ENCODE assay signal across 8 cellular contexts in genomic region chr19:18895038-18895827, GRCh38. TPM values are rescaled to one million over a fixed set of nuclear protein-coding genes. Genes with fewer than 3 reads are reported as not detected.
DNase-seq lines count a peak whose midpoint lies in the region; ATAC-seq and TF ChIP-seq lines count a peak whose summit lies in the region.

No MANE protein-coding gene starts in this region.

- H3F3A ChIP-seq in GM23248 (ENCODE audit: insufficient read depth), result no peaks in the 10 kb centered on the region

- peak overlapping the region; percentile 89 for H3K4me3 Mint-ChIP-seq in endothelial cell (ENCODE audit: unreplicated experiment)

- H3K27me3 ChIP-seq in GM23248 (replicated peaks; ENCODE audit: insufficient read depth), result no peaks in the 10 kb centered on the region
- H3K27me3 ChIP-seq in SJCRH30, result no peaks in the 10 kb centered on the region
- H3K27me3 ChIP-seq in mucosa of rectum (ENCODE audit: control insufficient read depth in 2 of 2, insufficient read depth in 2 of 2, low read length in 2 of 2), result peaks cover 13 to 16% of the 10 kb centered on the region in 2 donors

- H3K4me1 ChIP-seq in GM23248 (ENCODE audit: insufficient read depth) (no peaks in the 10 kb centered on the region), SJCRH30 (peaks cover 17% of the 10 kb centered on the region), mucosa of rectum (ENCODE audit: control insufficient read depth in 2 of 2, insufficient read depth in 2 of 2, low read length in 2 of 2) (peaks cover 0 to 3% of the 10 kb centered on the region in 2 donors)

- peak overlapping the region; percentile 58 for H2AFZ ChIP-seq in GM23248

- H3K9me2 ChIP-seq in GM23248 (ENCODE audit: insufficient read depth), result no peaks in the 10 kb centered on the region

- H3K36me3 ChIP-seq in GM23248 (ENCODE audit: low read depth), result no peaks in the 10 kb centered on the region
- H3K36me3 ChIP-seq in SJCRH30, result no peaks in the 10 kb centered on the region
- peaks cover 3 to 6% of the 10 kb centered on the region in 2 donors for H3K36me3 ChIP-seq in mucosa of rectum (ENCODE audit: control insufficient read depth in 2 of 2, insufficient read depth in 2 of 2, low read length in 2 of 2)

- H3K27ac Mint-ChIP-seq in endothelial cell (ENCODE audit: unreplicated experiment), result no peak overlapping the region

- TF ChIP-seq CTCF in AG09319 (IDR thresholded peaks at IDR 0.05; ENCODE audit: low read depth, low read length) (peak; percentile 42), endothelial cell (IDR thresholded peaks at IDR 0.05; ENCODE audit: unreplicated experiment) (peak; percentile 48)

- H3K4me1 Mint-ChIP-seq in endothelial cell (ENCODE audit: unreplicated experiment), result no peaks in the 10 kb centered on the region

- no peaks in the 10 kb centered on the region for H3K9me3 ChIP-seq in GM23248 (ENCODE audit: low read depth)
- no peaks in the 10 kb centered on the region for H3K9me3 ChIP-seq in SJCRH30 (replicated peaks)
- no peaks in the 10 kb centered on the region for H3K9me3 ChIP-seq in mucosa of rectum (ENCODE audit: control insufficient read depth in 2 of 2, low read length in 2 of 2)

- no peaks in the 10 kb centered on the region for H3K79me2 ChIP-seq in GM23248 (ENCODE audit: insufficient read depth)

- H3K9me3 Mint-ChIP-seq in endothelial cell (ENCODE audit: unreplicated experiment), result no peaks in the 10 kb centered on the region

- ATAC-seq in HG03135 (IDR thresholded peaks at IDR 0.05; ENCODE audit: unreplicated experiment), result no peak
- no peak for ATAC-seq in GM21447 (IDR thresholded peaks at IDR 0.05; ENCODE audit: unreplicated experiment)

- H4K20me1 ChIP-seq in GM23248 (ENCODE audit: insufficient read depth), result no peaks in the 10 kb centered on the region

- H3K27ac ChIP-seq in GM23248, result no peak overlapping the region
- H3K27ac ChIP-seq in SJCRH30, result no peak overlapping the region
- H3K27ac ChIP-seq in mucosa of rectum (ENCODE audit: low read depth in 2 of 2, low read length in 2 of 2), result no peak overlapping the region

- in situ Hi-C loops in GM23248 (cut with MboI), result no loop called here

- DNase-seq in AG09319 (ENCODE audit: extremely low read depth, low read depth) (no peak), GM23248 (peak; percentile 59), SJCRH30 (peak; percentile 62 to 68), endothelial cell (ENCODE audit: low spot score) (peak; percentile 77), GOT3 (lab: John Stamatoyannopoulos, UW) (no peak)

- peaks cover 5% of the 10 kb centered on the region for H3K36me3 Mint-ChIP-seq in endothelial cell (ENCODE audit: low read depth, unreplicated experiment)

- H3K27me3 Mint-ChIP-seq in endothelial cell (ENCODE audit: unreplicated experiment), result peaks cover 11% of the 10 kb centered on the region

- H3K9ac ChIP-seq in GM23248 (no peak overlapping the region), mucosa of rectum (ENCODE audit: low read depth in 1 of 2, low read length in 2 of 2) (no peak overlapping the region)

- H3K4me3 ChIP-seq in GM23248, result peak overlapping the region; percentile 64
- peak overlapping the region; percentile 64 for H3K4me3 ChIP-seq in SJCRH30
- peak overlapping the region; percentile 13 to 16 for H3K4me3 ChIP-seq in mucosa of rectum (ENCODE audit: low read length in 2 of 2)

- WGBS in GM23248 (ENCODE audit: low coverage in 1 of 2, low lambda C conversion rate in 2 of 2, missing lambda C conversion rate in 2 of 2), 2 experiments, result 0 to 1% methylated on average over 17 to 56 of the region's 73 CpGs

- H3K4me2 ChIP-seq in GM23248 (ENCODE audit: unreplicated experiment), result peak overlapping the region; percentile 58

RNA-seq across cellular contexts. Expression of gene CERS1, which starts 0.7 kb away (rescaled TPM):
- total RNA-seq in GM23248 (2014; rRNA removed; shearing (Covaris generic)), result 0.25 and 0.54 TPM in 2 replicates
- 0.38 and 0.54 TPM in 2 replicates for polyA plus RNA-seq in GM23248 (2016; fragmentation: Nextera tagmentation; extraction: Ambion mirVana)
- 6.1 TPM in 2 replicates for total RNA-seq in SJCRH30 (2014; rRNA removed; shearing (Covaris generic))
- total RNA-seq in endothelial cell (ENCODE audit: unreplicated experiment), result 15.7 TPM

RNA-seq across cellular contexts. Expression of gene COPE, which starts 24.0 kb away (rescaled TPM):
- total RNA-seq in GM23248 (2014; rRNA removed; shearing (Covaris generic)), result 347 and 359 TPM in 2 replicates
- polyA plus RNA-seq in GM23248 (2016; fragmentation: Nextera tagmentation; extraction: Ambion mirVana), result 322 and 330 TPM in 2 replicates
- 120 and 134 TPM in 2 replicates for total RNA-seq in SJCRH30 (2014; rRNA removed; shearing (Covaris generic))
- 213 TPM for total RNA-seq in endothelial cell (ENCODE audit: unreplicated experiment)

RNA-seq across cellular contexts. Expression of gene DDX49, which starts 24.3 kb away (rescaled TPM):
- 71.6 and 76.0 TPM in 2 replicates for total RNA-seq in GM23248 (2014; rRNA removed; shearing (Covaris generic))
- polyA plus RNA-seq in GM23248 (2016; fragmentation: Nextera tagmentation; extraction: Ambion mirVana), result 53.4 and 56.5 TPM in 2 replicates
- total RNA-seq in SJCRH30 (2014; rRNA removed; shearing (Covaris generic)), result 41.8 and 42.9 TPM in 2 replicates
- total RNA-seq in endothelial cell (ENCODE audit: unreplicated experiment), result 33.7 TPM

RNA-seq across cellular contexts. Expression of gene HOMER3, which starts 45.8 kb away (rescaled TPM):
- 107 and 134 TPM in 2 replicates for total RNA-seq in GM23248 (2014; rRNA removed; shearing (Covaris generic))
- 64.6 and 65.1 TPM in 2 replicates for polyA plus RNA-seq in GM23248 (2016; fragmentation: Nextera tagmentation; extraction: Ambion mirVana)
- total RNA-seq in SJCRH30 (2014; rRNA removed; shearing (Covaris generic)), result 23.9 and 28.1 TPM in 2 replicates
- total RNA-seq in endothelial cell (ENCODE audit: unreplicated experiment), result 222 TPM

Comparison
In these comparisons a context has a peak if more than half of its experiments do, and no peak if none do; other contexts are left out.
1. DNase-seq: peak in GM23248 (single experiment), SJCRH30 (2 of 2) and endothelial cell (single experiment); none in AG09319 (single experiment) and GOT3 (single experiment).
2. Peak in every context shown above with its lines, with median percentiles within 50 percentile points of each other: H3K4me3 ChIP-seq.